Comparison of ENCODE assay signal across 21 cellular contexts in genomic region chr9:91958179-91958578, GRCh38. TPM values are rescaled to one million over a fixed set of nuclear protein-coding genes. Genes with fewer than 3 reads are reported as not detected.
DNase-seq lines count a peak whose midpoint lies in the region; ATAC-seq, FAIRE-seq and TF ChIP-seq lines count a peak whose summit lies in the region.
"Had no signal": no experiment of that assay in that cellular context is flagged by ENCODE, and none has a peak within 500 bp of the region (broad histone marks: within the 10 kb centered on the region; RNA-seq: fewer than 3 reads in every experiment).

No MANE protein-coding gene starts in this region.

- WGBS in gastroesophageal sphincter (ENCODE audit: low coverage in 1 of 2), 2 donors, result 58 to 86% methylated on average over 5 of the region's 5 CpGs
- 89% methylated on average over 5 of the region's 5 CpGs for WGBS in sigmoid colon, 2 donors

- H3K4me1 ChIP-seq in adipocyte (ENCODE audit: control insufficient read depth, insufficient read depth, low read length) (peaks cover 15% of the 10 kb centered on the region), gastroesophageal sphincter (peaks cover 0 to 10% (median 0%) of the 10 kb centered on the region in 3 donors), sigmoid colon (peaks cover 0 to 12% (median 8%) of the 10 kb centered on the region in 4 donors), PC-9 (replicated peaks; ENCODE audit: insufficient read depth) (no peaks in the 10 kb centered on the region)
- H3K4me1 ChIP-seq: Caco-2 had no signal

- H2AFZ ChIP-seq in PC-9, result no peak overlapping the region
- H2AFZ ChIP-seq: GM23248 had no signal

- no TSS peak for BruUV-seq in PC-9 (replicated peaks; lab: Mats Ljungman, UMichigan)

- H3K36me3 ChIP-seq in adipocyte (ENCODE audit: control insufficient read depth, insufficient read depth, low read length, severe bottlenecking) (no peaks in the 10 kb centered on the region), gastroesophageal sphincter (no peaks in the 10 kb centered on the region), sigmoid colon (no peaks in the 10 kb centered on the region), PC-9 (ENCODE audit: low read depth) (no peaks in the 10 kb centered on the region)
- H3K36me3 ChIP-seq: HAP-1 had no signal

- no peak for FAIRE-seq in GM19239 (lab: Jason Lieb, UNC)
- FAIRE-seq: A204.1, D721Med, GM12892, K562 had no signal

- TF ChIP-seq POLR2A in gastroesophageal sphincter (IDR thresholded peaks at IDR 0.05), result no peak
- TF ChIP-seq POLR2A in sigmoid colon (IDR thresholded peaks at IDR 0.05), result no peak

- H3F3A ChIP-seq in PC-9 (ENCODE audit: insufficient read depth, low read depth), result no peaks in the 10 kb centered on the region

- no peaks in the 10 kb centered on the region for H3K79me2 ChIP-seq in PC-9 (ENCODE audit: low read depth)

- CTCF ChIA-PET in PC-9 (lab: Charles Lee), result no interaction called here

- TF ChIP-seq EP300 in gastroesophageal sphincter (IDR thresholded peaks at IDR 0.05) (no peak), sigmoid colon (IDR thresholded peaks at IDR 0.05) (no peak)

- H3K4me3 ChIP-seq in adipocyte (ENCODE audit: low read length) (no peak overlapping the region), gastroesophageal sphincter (no peak overlapping the region), sigmoid colon (no peak overlapping the region), PC-9 (no peak overlapping the region)
- H3K4me3 ChIP-seq: GM23248, HAP-1, K562 had no signal

- in situ Hi-C loops in G401 (cut with HindIII; ENCODE audit: low sequenced_read_pairs), result no loop called here

- POLR2A ChIA-PET in PC-9 (lab: Charles Lee; ENCODE audit: unreplicated experiment), result no interaction called here

- TF ChIP-seq CTCF in gastroesophageal sphincter (IDR thresholded peaks at IDR 0.05) (no peak), sigmoid colon (IDR thresholded peaks at IDR 0.05) (no peak), PC-9 (conservative IDR thresholded peaks at IDR 0.05) (no peak)

- H3K27me3 ChIP-seq in adipocyte (replicated peaks; ENCODE audit: control insufficient read depth, insufficient read depth, low read length) (no peaks in the 10 kb centered on the region), gastroesophageal sphincter (no peaks in the 10 kb centered on the region), sigmoid colon (no peaks in the 10 kb centered on the region), PC-9 (ENCODE audit: insufficient read depth, low read depth) (peaks cover 22% of the 10 kb centered on the region)

- peaks cover 7% of the 10 kb centered on the region for H3K9me3 ChIP-seq in adipocyte (ENCODE audit: control insufficient read depth, low read length)
- peaks cover 0 to 10% (median 0%) of the 10 kb centered on the region in 3 donors for H3K9me3 ChIP-seq in gastroesophageal sphincter
- H3K9me3 ChIP-seq in sigmoid colon, result peaks cover 0 to 1% (median 0%) of the 10 kb centered on the region in 4 donors
- H3K9me3 ChIP-seq in PC-9 (ENCODE audit: insufficient read depth, low read depth), result no peaks in the 10 kb centered on the region
- H3K9me3 ChIP-seq: Caco-2, HAP-1 had no signal

- H4K20me1 ChIP-seq in PC-9 (ENCODE audit: insufficient read depth), result no peaks in the 10 kb centered on the region

- intact Hi-C loops in left ventricle myocardium superior (cut with micrococcal nuclease) (no loop called here), sigmoid colon (cut with DNase I) (no loop called here), PC-9 (cut with micrococcal nuclease; ENCODE audit: unreplicated experiment) (loop anchor here (10.0 kb wide), 1 partner anchor 183 kb away; no protein-coding TSS in a partner anchor)

- H3K27ac ChIP-seq in gastroesophageal sphincter (no peak overlapping the region), sigmoid colon (no peak overlapping the region), PC-9 (no peak overlapping the region)
- H3K27ac ChIP-seq: C4-2B, GM23248, HL-60 had no signal

- H3K9me2 ChIP-seq in PC-9 (ENCODE audit: insufficient read depth), result no peaks in the 10 kb centered on the region

- H3K9ac ChIP-seq in adipocyte (ENCODE audit: low read length), result peak overlapping the region; percentile 20
- H3K9ac ChIP-seq: GM23248 had no signal

- DNase-seq in adipocyte (ENCODE audit: low read depth) (no peak), left ventricle myocardium superior (peak; percentile 41), sigmoid colon (peak; percentile 86), PC-9 (no peak), GM19239 (ENCODE audit: insufficient read length, low spot score) (no peak), G401 (ENCODE audit: low spot score) (no peak)
- DNase-seq: ACHN; AML-193; Caco-2; CD4-positive, alpha-beta T cell; GDM1; GM23248 had no signal

- ATAC-seq in gastroesophageal sphincter (peak; percentile 54), left ventricle myocardium superior (peak; percentile 97), HG03432 (IDR thresholded peaks at IDR 0.05; ENCODE audit: unreplicated experiment) (no peak)
- ATAC-seq: K562 had no signal

- no peak overlapping the region for H3K4me2 ChIP-seq in PC-9

RNA-seq across cellular contexts. Expression of gene ROR2, which starts 8.2 kb away (rescaled TPM):
- total RNA-seq in gastroesophageal sphincter, result 10 to 100 TPM; 40.8 to 69.1 (median 63.2) TPM
- 0.87 TPM for total RNA-seq in left ventricle myocardium superior
- total RNA-seq in sigmoid colon, result 10 to 100 TPM; 51.4 to 81.7 (median 59.8) TPM
- polyA plus RNA-seq in sigmoid colon, result 1 to 10 TPM in 2 of 3 donors, under 1 TPM in 1; 0.46 to 7.6 (median 1.2) TPM
- total RNA-seq in PC-9 (2021), result not detected in 2 replicates
- total RNA-seq in G401 (2014; rRNA removed; shearing (Covaris generic)), result 1.4 and 3.2 TPM in 2 replicates
- total RNA-seq: CD4-positive, alpha-beta T cell had no signal

Comparison
In these comparisons a context has a peak if more than half of its experiments do, and no peak if none do; other contexts are left out.
1. DNase-seq: peak in left ventricle myocardium superior (single experiment) and sigmoid colon (single experiment); none in adipocyte (single experiment), PC-9 (0 of 2), GM19239 (single experiment) and G401 (single experiment).